ENCODE assay signal across 1 cellular context in the genomic region with DNA sequence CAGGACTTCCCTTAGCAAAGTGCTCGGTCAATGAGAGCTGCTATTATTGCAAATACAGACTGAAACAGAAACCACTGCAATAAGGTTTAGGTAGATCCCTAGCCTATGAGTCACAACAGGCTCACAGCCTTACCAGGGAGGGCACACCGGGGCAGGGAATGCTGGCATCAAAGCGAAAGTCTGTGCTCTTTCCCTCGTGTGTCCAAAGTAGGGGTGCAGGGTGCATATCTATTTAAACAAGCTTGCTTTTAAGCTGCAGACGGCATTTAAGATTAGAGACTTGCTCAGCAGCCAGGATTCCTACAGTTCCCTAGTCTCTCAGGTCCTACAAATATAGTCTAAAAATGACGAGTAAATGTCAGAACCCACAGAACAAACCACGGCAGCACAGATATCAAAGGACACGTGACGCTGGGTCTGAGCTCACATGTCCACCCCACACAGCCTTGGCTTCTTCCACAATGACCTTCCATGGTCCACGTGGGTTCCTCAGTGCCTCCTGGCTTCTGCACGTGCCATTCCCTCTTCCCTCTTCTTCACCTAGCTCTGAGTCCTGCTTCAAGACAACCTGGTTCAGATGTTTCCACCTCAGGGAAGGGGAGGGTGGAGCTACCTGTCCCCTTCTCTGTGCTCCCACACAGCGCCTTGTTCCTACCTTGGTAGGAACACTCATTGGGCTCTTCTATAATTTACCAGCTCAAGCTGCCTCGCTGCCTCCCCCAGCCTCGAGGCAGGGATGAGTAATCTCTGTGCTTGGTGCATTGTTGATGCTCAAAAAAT.
TF ChIP-seq lines count a peak whose summit lies in the region.

No MANE protein-coding gene starts in this region.

TF ChIP-seq in K562, 482 proteins besides CTCF, POLR2A, EP300 and RAD21 (continued from another document):
- TF ChIP-seq, protein P1, sequence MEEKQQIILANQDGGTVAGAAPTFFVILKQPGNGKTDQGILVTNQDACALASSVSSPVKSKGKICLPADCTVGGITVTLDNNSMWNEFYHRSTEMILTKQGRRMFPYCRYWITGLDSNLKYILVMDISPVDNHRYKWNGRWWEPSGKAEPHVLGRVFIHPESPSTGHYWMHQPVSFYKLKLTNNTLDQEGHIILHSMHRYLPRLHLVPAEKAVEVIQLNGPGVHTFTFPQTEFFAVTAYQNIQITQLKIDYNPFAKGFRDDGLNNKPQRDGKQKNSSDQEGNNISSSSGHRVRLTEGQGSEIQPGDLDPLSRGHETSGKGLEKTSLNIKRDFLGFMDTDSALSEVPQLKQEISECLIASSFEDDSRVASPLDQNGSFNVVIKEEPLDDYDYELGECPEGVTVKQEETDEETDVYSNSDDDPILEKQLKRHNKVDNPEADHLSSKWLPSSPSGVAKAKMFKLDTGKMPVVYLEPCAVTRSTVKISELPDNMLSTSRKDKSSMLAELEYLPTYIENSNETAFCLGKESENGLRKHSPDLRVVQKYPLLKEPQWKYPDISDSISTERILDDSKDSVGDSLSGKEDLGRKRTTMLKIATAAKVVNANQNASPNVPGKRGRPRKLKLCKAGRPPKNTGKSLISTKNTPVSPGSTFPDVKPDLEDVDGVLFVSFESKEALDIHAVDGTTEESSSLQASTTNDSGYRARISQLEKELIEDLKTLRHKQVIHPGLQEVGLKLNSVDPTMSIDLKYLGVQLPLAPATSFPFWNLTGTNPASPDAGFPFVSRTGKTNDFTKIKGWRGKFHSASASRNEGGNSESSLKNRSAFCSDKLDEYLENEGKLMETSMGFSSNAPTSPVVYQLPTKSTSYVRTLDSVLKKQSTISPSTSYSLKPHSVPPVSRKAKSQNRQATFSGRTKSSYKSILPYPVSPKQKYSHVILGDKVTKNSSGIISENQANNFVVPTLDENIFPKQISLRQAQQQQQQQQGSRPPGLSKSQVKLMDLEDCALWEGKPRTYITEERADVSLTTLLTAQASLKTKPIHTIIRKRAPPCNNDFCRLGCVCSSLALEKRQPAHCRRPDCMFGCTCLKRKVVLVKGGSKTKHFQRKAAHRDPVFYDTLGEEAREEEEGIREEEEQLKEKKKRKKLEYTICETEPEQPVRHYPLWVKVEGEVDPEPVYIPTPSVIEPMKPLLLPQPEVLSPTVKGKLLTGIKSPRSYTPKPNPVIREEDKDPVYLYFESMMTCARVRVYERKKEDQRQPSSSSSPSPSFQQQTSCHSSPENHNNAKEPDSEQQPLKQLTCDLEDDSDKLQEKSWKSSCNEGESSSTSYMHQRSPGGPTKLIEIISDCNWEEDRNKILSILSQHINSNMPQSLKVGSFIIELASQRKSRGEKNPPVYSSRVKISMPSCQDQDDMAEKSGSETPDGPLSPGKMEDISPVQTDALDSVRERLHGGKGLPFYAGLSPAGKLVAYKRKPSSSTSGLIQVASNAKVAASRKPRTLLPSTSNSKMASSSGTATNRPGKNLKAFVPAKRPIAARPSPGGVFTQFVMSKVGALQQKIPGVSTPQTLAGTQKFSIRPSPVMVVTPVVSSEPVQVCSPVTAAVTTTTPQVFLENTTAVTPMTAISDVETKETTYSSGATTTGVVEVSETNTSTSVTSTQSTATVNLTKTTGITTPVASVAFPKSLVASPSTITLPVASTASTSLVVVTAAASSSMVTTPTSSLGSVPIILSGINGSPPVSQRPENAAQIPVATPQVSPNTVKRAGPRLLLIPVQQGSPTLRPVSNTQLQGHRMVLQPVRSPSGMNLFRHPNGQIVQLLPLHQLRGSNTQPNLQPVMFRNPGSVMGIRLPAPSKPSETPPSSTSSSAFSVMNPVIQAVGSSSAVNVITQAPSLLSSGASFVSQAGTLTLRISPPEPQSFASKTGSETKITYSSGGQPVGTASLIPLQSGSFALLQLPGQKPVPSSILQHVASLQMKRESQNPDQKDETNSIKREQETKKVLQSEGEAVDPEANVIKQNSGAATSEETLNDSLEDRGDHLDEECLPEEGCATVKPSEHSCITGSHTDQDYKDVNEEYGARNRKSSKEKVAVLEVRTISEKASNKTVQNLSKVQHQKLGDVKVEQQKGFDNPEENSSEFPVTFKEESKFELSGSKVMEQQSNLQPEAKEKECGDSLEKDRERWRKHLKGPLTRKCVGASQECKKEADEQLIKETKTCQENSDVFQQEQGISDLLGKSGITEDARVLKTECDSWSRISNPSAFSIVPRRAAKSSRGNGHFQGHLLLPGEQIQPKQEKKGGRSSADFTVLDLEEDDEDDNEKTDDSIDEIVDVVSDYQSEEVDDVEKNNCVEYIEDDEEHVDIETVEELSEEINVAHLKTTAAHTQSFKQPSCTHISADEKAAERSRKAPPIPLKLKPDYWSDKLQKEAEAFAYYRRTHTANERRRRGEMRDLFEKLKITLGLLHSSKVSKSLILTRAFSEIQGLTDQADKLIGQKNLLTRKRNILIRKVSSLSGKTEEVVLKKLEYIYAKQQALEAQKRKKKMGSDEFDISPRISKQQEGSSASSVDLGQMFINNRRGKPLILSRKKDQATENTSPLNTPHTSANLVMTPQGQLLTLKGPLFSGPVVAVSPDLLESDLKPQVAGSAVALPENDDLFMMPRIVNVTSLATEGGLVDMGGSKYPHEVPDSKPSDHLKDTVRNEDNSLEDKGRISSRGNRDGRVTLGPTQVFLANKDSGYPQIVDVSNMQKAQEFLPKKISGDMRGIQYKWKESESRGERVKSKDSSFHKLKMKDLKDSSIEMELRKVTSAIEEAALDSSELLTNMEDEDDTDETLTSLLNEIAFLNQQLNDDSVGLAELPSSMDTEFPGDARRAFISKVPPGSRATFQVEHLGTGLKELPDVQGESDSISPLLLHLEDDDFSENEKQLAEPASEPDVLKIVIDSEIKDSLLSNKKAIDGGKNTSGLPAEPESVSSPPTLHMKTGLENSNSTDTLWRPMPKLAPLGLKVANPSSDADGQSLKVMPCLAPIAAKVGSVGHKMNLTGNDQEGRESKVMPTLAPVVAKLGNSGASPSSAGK (IDR thresholded peaks at IDR 0.05): 0 out of 2 replicates have a peak, but pooled peaks have one; percentile 38
- TF ChIP-seq MTA2 (IDR thresholded peaks at IDR 0.05; ENCODE audit: low read depth): peak; percentile 30; the same call in 1 of the 2 replicates
TF ChIP-seq in K562: peak in this region for 22.
